In the genomic region with DNA sequence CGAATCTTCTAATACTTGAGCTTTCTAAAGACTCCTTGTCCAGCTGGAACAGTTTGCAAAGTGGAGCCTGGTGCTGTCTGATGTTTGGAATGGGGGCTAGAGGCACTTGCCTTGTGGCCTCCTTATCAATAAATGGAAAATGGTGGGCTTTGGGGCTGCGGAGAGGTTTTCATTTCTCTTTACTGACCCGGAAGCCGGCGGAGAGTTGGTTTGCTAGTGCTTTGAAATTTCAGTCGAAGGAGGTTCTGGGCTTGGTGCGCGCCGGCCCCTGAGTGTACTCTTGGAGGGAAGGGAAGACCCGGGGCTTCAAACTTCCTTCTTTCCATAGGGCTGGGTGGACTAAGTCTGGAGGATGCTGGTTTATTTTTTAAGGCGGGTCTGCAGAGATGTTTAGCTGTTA, we compare ENCODE assay signal across 7 cellular contexts. TPM values are rescaled to one million over a fixed set of nuclear protein-coding genes. Genes with fewer than 3 reads are reported as not detected.
DNase-seq lines count a peak whose midpoint lies in the region; ATAC-seq and TF ChIP-seq lines count a peak whose summit lies in the region.

No MANE protein-coding gene starts in this region.

- peaks cover 67% of the 10 kb centered on the region for H3K4me1 Mint-ChIP-seq in activated T-cell treated with anti-CD3 and anti-CD28 coated beads, Interleukin-2, amount 50 U/mL, for 24 hours (ENCODE audit: low read depth)
- peaks cover 4% of the 10 kb centered on the region for H3K4me1 Mint-ChIP-seq in glutamatergic neuron (ENCODE audit: low read depth, unreplicated experiment)

- no peaks in the 10 kb centered on the region for H3K27me3 Mint-ChIP-seq in activated T-cell treated with anti-CD3 and anti-CD28 coated beads, Interleukin-2, amount 50 U/mL, for 24 hours
- H3K27me3 Mint-ChIP-seq in glutamatergic neuron (ENCODE audit: unreplicated experiment), result peaks cover 8% of the 10 kb centered on the region

- DNase-seq in NCI-H146 treated with DMSO at 0.1 percent for 48 hours (lab: John Stamatoyannopoulos, UW; ENCODE audit: unreplicated experiment), result peak; percentile 12
- peak; percentile 57 for DNase-seq in activated T-cell treated with anti-CD3 and anti-CD28 coated beads, Interleukin-2, amount 50 U/mL, for 24 hours
- DNase-seq in glutamatergic neuron, result peak; percentile 28
- DNase-seq in pons (ENCODE audit: low spot score), result peak; percentile 12

- TF ChIP-seq CTCF in glutamatergic neuron (IDR thresholded peaks at IDR 0.05; ENCODE audit: partially characterized antibody, unreplicated experiment), result no peak

- H3K27ac Mint-ChIP-seq in activated T-cell treated with anti-CD3 and anti-CD28 coated beads, Interleukin-2, amount 50 U/mL, for 24 hours, result peak overlapping the region; percentile 96
- H3K27ac Mint-ChIP-seq in glutamatergic neuron (ENCODE audit: unreplicated experiment), result peak overlapping the region; percentile 88

- H3K36me3 Mint-ChIP-seq in activated T-cell treated with anti-CD3 and anti-CD28 coated beads, Interleukin-2, amount 50 U/mL, for 24 hours (ENCODE audit: low read depth), result peaks cover 40% of the 10 kb centered on the region
- peaks cover 23% of the 10 kb centered on the region for H3K36me3 Mint-ChIP-seq in glutamatergic neuron (ENCODE audit: unreplicated experiment)

- ATAC-seq in GM19023 (IDR thresholded peaks at IDR 0.05; ENCODE audit: unreplicated experiment), result peak; percentile 0
- no peak for ATAC-seq in GM19452 (IDR thresholded peaks at IDR 0.05; ENCODE audit: unreplicated experiment)
- no peak for ATAC-seq in HG03196 (IDR thresholded peaks at IDR 0.05; ENCODE audit: unreplicated experiment)

- peak overlapping the region; percentile 98 for H3K4me3 Mint-ChIP-seq in activated T-cell treated with anti-CD3 and anti-CD28 coated beads, Interleukin-2, amount 50 U/mL, for 24 hours
- H3K4me3 Mint-ChIP-seq in glutamatergic neuron (ENCODE audit: unreplicated experiment), result peak overlapping the region; percentile 98

- H3K9me3 Mint-ChIP-seq in activated T-cell treated with anti-CD3 and anti-CD28 coated beads, Interleukin-2, amount 50 U/mL, for 24 hours, result peaks cover 3% of the 10 kb centered on the region
- H3K9me3 Mint-ChIP-seq in glutamatergic neuron (ENCODE audit: unreplicated experiment), result peaks cover 13% of the 10 kb centered on the region

RNA-seq across cellular contexts. Expression of gene RPIA, which starts 0.7 kb away (rescaled TPM):
- total RNA-seq in glutamatergic neuron (ENCODE audit: unreplicated experiment), result 8.1 TPM
